In genomic region chr22:42169055-42169469, GRCh38 we compare ENCODE assay signal across 8 cellular contexts.
DNase-seq lines count a peak whose midpoint lies in the region; ATAC-seq and TF ChIP-seq lines count a peak whose summit lies in the region.

No MANE protein-coding gene starts in this region.

- ATAC-seq in HG03135 (IDR thresholded peaks at IDR 0.05; ENCODE audit: unreplicated experiment) = no peak

- in situ Hi-C loops in ACHN (cut with HindIII; ENCODE audit: low pct_ligation_motif_present, low pct_unique_long_range_greater_than_20kb, low sequenced_read_pairs) = no loop called here
- in situ Hi-C loops in GM13977 (cut with MboI; ENCODE audit: low pct_unique_long_range_greater_than_20kb, low sequenced_read_pairs, unreplicated experiment) = no loop called here

- DNase-seq in ACHN (peak; percentile 72), GM13977 (ENCODE audit: low spot score) (peak; percentile 89), NCI-H2227 (lab: John Stamatoyannopoulos, UW; ENCODE audit: unreplicated experiment) (peak; percentile 75), medulla oblongata (ENCODE audit: extremely low spot score) (peak; percentile 90)
- DNase-seq in activated CD4-positive, alpha-beta T cell treated with anti-CD3 and anti-CD28 coated beads, Interleukin-2, amount 50 U/mL, for 24 hours (ENCODE audit: low read depth in 1 of 2, low spot score in 1 of 2) = peak; percentile 48 to 54
- DNase-seq in effector CD4-positive, alpha-beta T cell = peak; percentile 65
- peak; percentile 30 to 38 for DNase-seq in stimulated activated CD8-positive, alpha-beta memory T cell treated with anti-CD3 and anti-CD28 coated beads, Interleukin-15, amount 100 ng/mL, for 48 hours (ENCODE audit: low read depth in 2 of 2)

- TF ChIP-seq CTCF in GM13977 (IDR thresholded peaks at IDR 0.05; ENCODE audit: extremely low read depth, insufficient read depth, missing control alignments) = peak; percentile 97

Comparison
In these comparisons a context has a peak if more than half of its experiments do, and no peak if none do; other contexts are left out.
1. DNase-seq: peak in every context shown above with its lines; median percentile 90 in medulla oblongata; 89 in GM13977; 75 in NCI-H2227; 72 in ACHN; 65 in effector CD4-positive, alpha-beta T cell; 51 in activated CD4-positive, alpha-beta T cell treated with anti-CD3 and anti-CD28 coated beads, Interleukin-2, amount 50 U/mL, for 24 hours; 34 in stimulated activated CD8-positive, alpha-beta memory T cell treated with anti-CD3 and anti-CD28 coated beads, Interleukin-15, amount 100 ng/mL, for 48 hours.